In the genomic region with DNA sequence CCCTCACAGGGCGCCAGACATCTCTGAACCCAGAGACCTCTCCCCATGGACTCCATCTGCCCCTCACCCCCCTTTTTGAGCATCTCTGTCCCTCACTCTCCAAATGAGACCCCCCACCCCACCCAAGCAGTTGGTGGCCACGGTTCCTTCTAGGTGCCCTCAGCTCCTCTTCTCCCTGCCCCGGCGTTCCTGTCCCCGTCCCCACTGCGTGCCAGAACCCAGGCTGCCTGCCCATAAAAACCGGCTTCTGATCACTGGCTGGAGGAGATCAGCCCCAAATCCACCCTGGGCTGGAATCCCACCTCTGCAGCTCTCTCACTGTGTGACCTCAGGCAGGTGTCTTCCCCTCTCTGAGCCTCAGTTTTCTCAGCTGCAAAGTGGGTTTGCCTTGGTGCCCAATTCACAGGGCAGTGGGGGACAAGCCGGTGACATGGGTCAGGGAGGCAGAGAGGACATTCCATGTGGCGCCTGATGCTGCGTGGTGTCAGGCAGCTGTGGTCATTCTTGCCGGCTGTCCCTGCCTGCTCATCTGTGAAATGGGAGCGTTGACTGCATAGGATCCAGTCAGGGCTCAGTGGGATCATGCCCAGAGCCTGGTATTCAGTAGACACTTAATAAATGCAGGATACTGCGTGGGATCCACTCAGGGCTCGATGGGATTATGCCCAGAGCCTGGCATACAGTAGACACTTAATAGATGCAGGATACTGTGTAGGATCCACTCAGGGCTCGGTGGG, we compare ENCODE assay signal across 18 cellular contexts. TPM values are rescaled to one million over a fixed set of nuclear protein-coding genes. Genes with fewer than 3 reads are reported as not detected.
"Had no signal": no experiment of that assay in that cellular context is flagged by ENCODE, and none has a peak within 500 bp of the region (broad histone marks: within the 10 kb centered on the region; RNA-seq: fewer than 3 reads in every experiment).

No MANE protein-coding gene starts in this region.

- H3K4me3 ChIP-seq: lung, upper lobe of left lung had no signal

- ATAC-seq: activated naive CD4-positive, alpha-beta T cell treated with anti-CD3 and anti-CD28 coated beads, Interleukin-2, amount 50 U/mL, for 72 hours; left cardiac atrium; stimulated activated effector memory CD8-positive, alpha-beta T cell treated with anti-CD3 and anti-CD28 coated beads, Interleukin-12 subunit alpha, Interleukin-12 subunit beta, amount 100 ng/mL, for 72 hours had no signal

- DNase-seq: activated CD4-positive, alpha-beta T cell treated with anti-CD3 and anti-CD28 coated beads, Interleukin-2, amount 50 U/mL, for 4 hours; activated T-cell treated with anti-CD3 and anti-CD28 coated beads, Interleukin-2, amount 50 U/mL, for 1 hour; amygdala; brain microvascular endothelial cell; endodermal cell; erythroblast; glutamatergic neuron; immature natural killer cell; left cardiac atrium; naive B cell; retina; substantia nigra had no signal

- H3K9me3 ChIP-seq: upper lobe of left lung had no signal

- H3K27ac ChIP-seq: brain microvascular endothelial cell had no signal

- H3K27me3 ChIP-seq: brain microvascular endothelial cell, upper lobe of left lung had no signal

RNA-seq across cellular contexts. Expression of a gene that starts 25.5 kb away (rescaled TPM):
- total RNA-seq: dermis microvascular lymphatic vessel endothelial cell, endodermal cell, left cardiac atrium had no signal

RNA-seq across cellular contexts. Expression of a gene that starts 28.4 kb away (rescaled TPM):
- total RNA-seq: activated naive CD4-positive, alpha-beta T cell treated with anti-CD3 and anti-CD28 coated beads, Interleukin-2, amount 50 U/mL, for 72 hours; cerebellum; dermis microvascular lymphatic vessel endothelial cell; endodermal cell; left cardiac atrium; lung; upper lobe of left lung had no signal
- polyA plus RNA-seq: immature natural killer cell, lung had no signal
